In the genomic region with DNA sequence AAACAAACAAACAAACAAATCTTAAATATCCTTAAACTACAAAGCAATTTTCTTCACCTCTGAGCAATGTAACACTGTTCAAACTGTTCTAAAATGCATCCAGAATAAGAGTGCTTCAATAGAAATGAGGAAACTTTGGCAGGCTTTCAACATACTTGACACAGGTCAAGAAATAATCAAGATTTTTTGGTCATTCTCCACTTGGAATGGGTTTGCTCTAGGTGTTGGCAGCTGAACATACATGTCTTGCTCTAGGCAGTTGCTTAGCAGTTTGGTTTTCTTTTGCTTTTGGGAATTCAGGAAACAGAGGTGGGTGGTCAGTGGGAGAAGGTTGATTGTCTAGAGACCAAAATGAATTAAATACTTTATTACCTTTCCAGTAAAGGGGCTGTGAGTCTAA, we compare ENCODE assay signal across 31 cellular contexts. TPM values are rescaled to one million over a fixed set of nuclear protein-coding genes. Genes with fewer than 3 reads are reported as not detected.
"Had no signal": no experiment of that assay in that cellular context is flagged by ENCODE, and none has a peak within 500 bp of the region (broad histone marks: within the 10 kb centered on the region; RNA-seq: fewer than 3 reads in every experiment).

No MANE protein-coding gene starts in this region.

- H3K4me3 Mint-ChIP-seq: activated CD8-positive, alpha-beta T cell treated with anti-CD3 and anti-CD28 coated beads for 36 hours; activated naive CD4-positive, alpha-beta T cell treated with anti-CD3 and anti-CD28 coated beads, Interleukin-2, amount 50 U/mL, for 24 hours; activated naive CD8-positive, alpha-beta T cell treated with anti-CD3 and anti-CD28 coated beads, Interleukin-2, amount 50 U/mL, for 24 hours; activated T-cell treated with anti-CD3 and anti-CD28 coated beads, Interleukin-2, amount 50 U/mL, for 4 hours; central memory CD8-positive, alpha-beta T cell; naive B cell; stimulated activated memory B cell treated with anti-CD40 and anti-IgM and Interleukin-4, amounts not matched to agents 10 μg/mL and 1 μg/mL and 100 μg/mL, for 72 hours; T-helper 17 cell had no signal

- H3K27me3 ChIP-seq: thyroid gland had no signal

- H3K4me3 ChIP-seq: thyroid gland had no signal

- H3K4me1 ChIP-seq: foreskin keratinocyte had no signal

- H3K27ac ChIP-seq: esophagus muscularis mucosa, foreskin keratinocyte, sigmoid colon, stomach, thyroid gland had no signal

- H3K9me3 ChIP-seq: esophagus muscularis mucosa, sigmoid colon, stomach, thyroid gland had no signal

- H3K27ac Mint-ChIP-seq: activated CD8-positive, alpha-beta T cell treated with anti-CD3 and anti-CD28 coated beads for 36 hours; activated naive CD4-positive, alpha-beta T cell treated with anti-CD3 and anti-CD28 coated beads, Interleukin-2, amount 50 U/mL, for 24 hours; activated naive CD8-positive, alpha-beta T cell treated with anti-CD3 and anti-CD28 coated beads, Interleukin-2, amount 50 U/mL, for 24 hours; activated T-helper 2 cell treated with anti-CD3 and anti-CD28 coated beads, Interferon-gamma antibody, Interleukin-2, Interleukin-4, amounts not matched to agents 10 μg/mL and 5 μg/mL and 100 μg/mL, durations not matched to agents 14 hours and 24 hours and 36 hours; mesothelial cell of epicardium; naive B cell; progenitor cell of endocrine pancreas; stimulated activated memory B cell treated with anti-CD40 and anti-IgM and Interleukin-4, amounts not matched to agents 10 μg/mL and 1 μg/mL and 100 μg/mL, for 72 hours; T-helper 17 cell had no signal

- H3K36me3 ChIP-seq: esophagus muscularis mucosa, sigmoid colon, stomach, thyroid gland had no signal

- H3K9me3 Mint-ChIP-seq: activated CD8-positive, alpha-beta T cell treated with anti-CD3 and anti-CD28 coated beads for 36 hours; activated naive CD4-positive, alpha-beta T cell treated with anti-CD3 and anti-CD28 coated beads, Interleukin-2, amount 50 U/mL, for 24 hours; activated naive CD8-positive, alpha-beta T cell treated with anti-CD3 and anti-CD28 coated beads, Interleukin-2, amount 50 U/mL, for 24 hours; activated T-cell treated with anti-CD3 and anti-CD28 coated beads, Interleukin-2, amount 50 U/mL, for 4 hours; activated T-helper 2 cell treated with anti-CD3 and anti-CD28 coated beads, Interferon-gamma antibody, Interleukin-2, Interleukin-4, amounts not matched to agents 10 μg/mL and 5 μg/mL and 100 μg/mL, durations not matched to agents 14 hours and 24 hours and 36 hours; mesothelial cell of epicardium had no signal

- H3K36me3 Mint-ChIP-seq: activated naive CD4-positive, alpha-beta T cell treated with anti-CD3 and anti-CD28 coated beads, Interleukin-2, amount 50 U/mL, for 24 hours; mesothelial cell of epicardium; stimulated activated memory B cell treated with anti-CD40 and anti-IgM and Interleukin-4, amounts not matched to agents 10 μg/mL and 1 μg/mL and 100 μg/mL, for 72 hours had no signal

- H3K4me1 Mint-ChIP-seq: activated naive CD8-positive, alpha-beta T cell treated with anti-CD3 and anti-CD28 coated beads, Interleukin-2, amount 50 U/mL, for 24 hours; central memory CD8-positive, alpha-beta T cell; stimulated activated memory B cell treated with anti-CD40 and anti-IgM and Interleukin-4, amounts not matched to agents 10 μg/mL and 1 μg/mL and 100 μg/mL, for 72 hours had no signal

- DNase-seq: activated CD4-positive, alpha-beta T cell treated with anti-CD3 and anti-CD28 coated beads for 1 hour; activated CD4-positive, alpha-beta T cell treated with anti-CD3 and anti-CD28 coated beads, Interleukin-2, amount 50 U/mL, for 1 hour; activated CD8-positive, alpha-beta T cell treated with anti-CD3 and anti-CD28 coated beads for 36 hours; activated naive CD8-positive, alpha-beta T cell treated with anti-CD3 and anti-CD28 coated beads, Interleukin-2, amount 50 U/mL, for 24 hours; activated T-cell treated with anti-CD3 and anti-CD28 coated beads, Interleukin-2, amount 50 U/mL, for 4 hours; dermis blood vessel endothelial cell; effector CD4-positive, alpha-beta T cell; foreskin keratinocyte; left cardiac atrium; naive B cell; sigmoid colon; stimulated activated CD4-positive, alpha-beta T cell treated with anti-CD3 and anti-CD28 coated beads, Interleukin-1b, Interleukin-23, amount 100 ng/mL, for 48 hours; stimulated activated CD4-positive, alpha-beta T cell treated with anti-CD3 and anti-CD28 coated beads, Interleukin-4, amount 100 ng/mL, for 4 hours; stimulated activated CD8-positive, alpha-beta memory T cell treated with anti-CD3 and anti-CD28 coated beads, Interleukin-4, amount 100 ng/mL, for 48 hours; stomach; T-helper 17 cell; T1000 had no signal

- ATAC-seq: activated CD8-positive, alpha-beta T cell treated with anti-CD3 and anti-CD28 coated beads for 36 hours; activated naive CD8-positive, alpha-beta T cell treated with anti-CD3 and anti-CD28 coated beads, Interleukin-2, amount 50 U/mL, for 24 hours; activated T-cell treated with anti-CD3 and anti-CD28 coated beads, Interleukin-2, amount 50 U/mL, for 4 hours; foreskin keratinocyte; left cardiac atrium; stimulated activated memory B cell treated with anti-CD40 and anti-IgM and Interleukin-4, amounts not matched to agents 10 μg/mL and 1 μg/mL and 100 μg/mL, for 72 hours; T-helper 17 cell had no signal

RNA-seq across cellular contexts. Expression of a gene that starts 1.4 kb away (rescaled TPM):
- total RNA-seq: activated CD8-positive, alpha-beta T cell treated with anti-CD3 and anti-CD28 coated beads for 36 hours; activated T-cell treated with anti-CD3 and anti-CD28 coated beads, Interleukin-2, amount 50 U/mL, for 4 hours; activated T-helper 2 cell treated with anti-CD3 and anti-CD28 coated beads, Interferon-gamma antibody, Interleukin-2, Interleukin-4, amounts not matched to agents 10 μg/mL and 5 μg/mL and 100 μg/mL, durations not matched to agents 14 hours and 24 hours and 36 hours; bronchial epithelial cell; dermis blood vessel endothelial cell; foreskin keratinocyte; glomerular endothelial cell; osteocyte; smooth muscle cell; T-helper 17 cell had no signal
- polyA plus RNA-seq: foreskin keratinocyte, keratinocyte, liver, smooth muscle cell had no signal
